1 cellular context compared by ENCODE assay signal in genomic region chr17:18182978-18183333, GRCh38.
TF ChIP-seq lines count a peak whose summit lies in the region.

No MANE protein-coding gene starts in this region.

TF ChIP-seq in HepG2, 621 proteins besides CTCF, POLR2A, EP300 and RAD21 (continued from another document and continues in another):
- TF ChIP-seq ZNF407 (CRISPR knock-in tag; IDR thresholded peaks at IDR 0.05; ENCODE audit: not compliant biosample characterization) (no peak), FOSL2 (CRISPR knock-in tag; IDR thresholded peaks at IDR 0.05) (no peak), MAFK (conservative IDR thresholded peaks at IDR 0.05 in 1 of 2, IDR thresholded peaks at IDR 0.05 in 1 of 2; ENCODE audit: low read length in 2 of 2) (no peak), ZMYM2 (CRISPR knock-in tag; IDR thresholded peaks at IDR 0.05) (no peak), ZNF460 (CRISPR knock-in tag; IDR thresholded peaks at IDR 0.05; ENCODE audit: borderline replicate concordance) (peak; percentile 3; the same call in 1 of the 2 replicates), TAF15 (IDR thresholded peaks at IDR 0.05; ENCODE audit: low read depth, low read length, poor library complexity, severe bottlenecking) (no peak), TERF1 (CRISPR knock-in tag; IDR thresholded peaks at IDR 0.05) (no peak), CREB1 (IDR thresholded peaks at IDR 0.05) (no peak), CREB1 (CRISPR knock-in tag; IDR thresholded peaks at IDR 0.05) (peak; percentile 89; the same call in 1 of the 2 replicates), RAD51 (IDR thresholded peaks at IDR 0.05; ENCODE audit: borderline replicate concordance) (no peak), ZBTB34 (CRISPR knock-in tag; IDR thresholded peaks at IDR 0.05) (0 out of 2 replicates have a peak, but pooled peaks have one; percentile 54), ZNF580 (CRISPR knock-in tag; IDR thresholded peaks at IDR 0.05; ENCODE audit: borderline replicate concordance, low read depth) (no peak; the same call in 1 of the 2 replicates), RNF2 (conservative IDR thresholded peaks at IDR 0.05; ENCODE audit: low read depth) (no peak), ATF5 (CRISPR knock-in tag; IDR thresholded peaks at IDR 0.05; ENCODE audit: low read depth) (no peak; the same call in 1 of the 2 replicates), ATF2 (CRISPR knock-in tag; IDR thresholded peaks at IDR 0.05) (no peak), JDP2 (CRISPR knock-in tag; IDR thresholded peaks at IDR 0.05; ENCODE audit: borderline replicate concordance) (no peak), TRIM24 (CRISPR knock-in tag; IDR thresholded peaks at IDR 0.05) (no peak), ZNF7 (CRISPR knock-in tag; IDR thresholded peaks at IDR 0.05) (no peak), ZNF704 (CRISPR knock-in tag; IDR thresholded peaks at IDR 0.05; ENCODE audit: borderline replicate concordance) (peak; percentile 52; the same call in 1 of the 2 replicates), POLR2AphosphoS2 (IDR thresholded peaks at IDR 0.05; ENCODE audit: low read depth, low read length) (no peak), KLF16 (CRISPR knock-in tag; IDR thresholded peaks at IDR 0.05) (peak in 1 of 2 experiments; percentile 84; a peak in 2 of 4 replicates), SKIL (CRISPR knock-in tag; IDR thresholded peaks at IDR 0.05; ENCODE audit: borderline replicate concordance) (no peak), ZSCAN20 (CRISPR knock-in tag; IDR thresholded peaks at IDR 0.05; ENCODE audit: borderline replicate concordance) (no peak), GTF3A (CRISPR knock-in tag; conservative IDR thresholded peaks at IDR 0.05) (no peak), KDM4B (CRISPR knock-in tag; IDR thresholded peaks at IDR 0.05) (peak; percentile 55; the same call in 1 of the 2 replicates), ZNF430 (CRISPR knock-in tag; IDR thresholded peaks at IDR 0.05) (peak; percentile 83), ARID3A (IDR thresholded peaks at IDR 0.05; ENCODE audit: low read depth, low read length) (no peak), PATZ1 (CRISPR knock-in tag; IDR thresholded peaks at IDR 0.05) (peak; percentile 86), ZNF235 (CRISPR knock-in tag; IDR thresholded peaks at IDR 0.05; ENCODE audit: borderline replicate concordance) (0 out of 2 replicates have a peak, but pooled peaks have one; percentile 26), ZNF709 (CRISPR knock-in tag; IDR thresholded peaks at IDR 0.05) (no peak; the same call in 1 of the 2 replicates), ZNF564 (CRISPR knock-in tag; IDR thresholded peaks at IDR 0.05) (no peak), FIP1L1 (IDR thresholded peaks at IDR 0.05; ENCODE audit: borderline replicate concordance, insufficient read depth, low read depth, low read length) (no peak)
